ENCODE assay signal across 13 cellular contexts in genomic region chr6:4351506-4351852, GRCh38.
A peak's percentile ranks its signal among the peaks of the same experiment; 100 is the strongest.
DNase-seq lines count a peak whose midpoint lies in the region; ATAC-seq and TF ChIP-seq lines count a peak whose summit lies in the region.
"Had no signal": no experiment of that assay in that cellular context is flagged by ENCODE, and none has a peak within 500 bp of the region (broad histone marks: within the 10 kb centered on the region; RNA-seq: fewer than 3 reads in every experiment).

No MANE protein-coding gene starts in this region.

- H3K36me3 Mint-ChIP-seq in stimulated activated naive B cell treated with anti-CD40 and anti-IgM and Interleukin-4, amounts not matched to agents 10 μg/mL and 1 μg/mL and 100 μg/mL, for 72 hours, result peaks cover 0 to 2% of the 10 kb centered on the region in 2 donors

- H3K27me3 ChIP-seq in osteoblast (ENCODE audit: insufficient read depth, low read length), result no peaks in the 10 kb centered on the region
- H3K27me3 ChIP-seq in aorta (ENCODE audit: control insufficient read depth in 1 of 2, insufficient read depth in 2 of 2, low read length in 1 of 2), result no peaks in the 10 kb centered on the region

- H2AFZ ChIP-seq in osteoblast (ENCODE audit: low read length), result peak overlapping the region; percentile 75

- H3K27me3 Mint-ChIP-seq in stimulated activated naive B cell treated with anti-CD40 and anti-IgM and Interleukin-4, amounts not matched to agents 10 μg/mL and 1 μg/mL and 100 μg/mL, for 72 hours, result peaks cover 50 to 58% of the 10 kb centered on the region in 2 donors

- peaks cover 3 to 5% of the 10 kb centered on the region in 2 donors for H3K9me3 Mint-ChIP-seq in stimulated activated naive B cell treated with anti-CD40 and anti-IgM and Interleukin-4, amounts not matched to agents 10 μg/mL and 1 μg/mL and 100 μg/mL, for 72 hours

- peak overlapping the region; percentile 91 for H3K4me2 ChIP-seq in osteoblast (ENCODE audit: insufficient read depth, low read length)

- TF ChIP-seq CTCF in fibroblast of the aortic adventitia (IDR thresholded peaks at IDR 0.05; ENCODE audit: insufficient read depth, low read length) (peak; percentile 24), osteoblast (IDR thresholded peaks at IDR 0.05; ENCODE audit: extremely low read depth, low read depth, low read length) (no peak)

- intact Hi-C loops in Right ventricle myocardium inferior (cut with DNase I), result loop anchor here (5.0 kb wide), 1 partner anchor 101 kb away; no protein-coding TSS in a partner anchor
- intact Hi-C loops in cardiac septum (cut with DNase I), result loop anchor here (5.0 to 10.0 kb wide), 3 partner anchors 34 to 453 kb away; partner anchors contain the start of gene CDYL
- intact Hi-C loops in aorta (cut with DNase I), result loop anchor here (5.0 to 10.0 kb wide), 3 partner anchors 51 to 423 kb away; partner anchors contain the start of gene CDYL (in 1 of the 2)

- no peaks in the 10 kb centered on the region for H3K36me3 ChIP-seq in osteoblast (ENCODE audit: insufficient read depth, low read length)
- H3K36me3 ChIP-seq in aorta (ENCODE audit: control insufficient read depth in 1 of 2, insufficient read depth in 2 of 2, low read length in 1 of 2), result no peaks in the 10 kb centered on the region

- DNase-seq in Right ventricle myocardium inferior (ENCODE audit: missing footprints), result no peak
- DNase-seq in cardiac septum (ENCODE audit: low spot score), result no peak
- DNase-seq in fibroblast of the aortic adventitia (ENCODE audit: low read depth), result no peak
- DNase-seq in osteoblast (ENCODE audit: insufficient read length, low spot score, missing footprints), result peak; percentile 60
- DNase-seq in aorta, result no peak
- DNase-seq in stimulated activated naive B cell treated with anti-CD40 and anti-IgM and Interleukin-4, amounts not matched to agents 10 μg/mL and 1 μg/mL and 100 μg/mL, for 72 hours, result no peak
- DNase-seq: activated CD4-positive, alpha-beta T cell treated with anti-CD3 and anti-CD28 coated beads for 36 hours; DMS153; NCI-H524 treated with DMSO at 0.1 percent for 48 hours had no signal

- peak overlapping the region; percentile 35 for H3K4me3 ChIP-seq in fibroblast of the aortic adventitia (ENCODE audit: low read depth, low read length)
- peak overlapping the region; percentile 64 for H3K4me3 ChIP-seq in osteoblast (ENCODE audit: insufficient read depth, low read length)
- H3K4me3 ChIP-seq in aorta (ENCODE audit: low read length in 2 of 2), result no peak overlapping the region

- no peak overlapping the region for H3K4me3 Mint-ChIP-seq in stimulated activated naive B cell treated with anti-CD40 and anti-IgM and Interleukin-4, amounts not matched to agents 10 μg/mL and 1 μg/mL and 100 μg/mL, for 72 hours
- H3K4me3 Mint-ChIP-seq: activated CD4-positive, alpha-beta T cell treated with anti-CD3 and anti-CD28 coated beads for 36 hours had no signal

- no peaks in the 10 kb centered on the region for H4K20me1 ChIP-seq in osteoblast (ENCODE audit: insufficient read depth, low read length)

- H3K4me1 Mint-ChIP-seq in stimulated activated naive B cell treated with anti-CD40 and anti-IgM and Interleukin-4, amounts not matched to agents 10 μg/mL and 1 μg/mL and 100 μg/mL, for 72 hours, result peaks cover 0 to 12% of the 10 kb centered on the region in 2 donors
- H3K4me1 Mint-ChIP-seq: activated CD4-positive, alpha-beta T cell treated with anti-CD3 and anti-CD28 coated beads for 36 hours had no signal

- H3K27ac ChIP-seq in osteoblast (ENCODE audit: low read depth, low read length) (peak overlapping the region; percentile 92), aorta (ENCODE audit: low read depth in 1 of 2, low read length in 2 of 2) (peak overlapping the region in 1 of 2 donors; percentile 80)
- H3K27ac ChIP-seq: HL-60 had no signal

- H3K4me1 ChIP-seq in osteoblast (ENCODE audit: insufficient read depth, low read length) (peaks cover 30% of the 10 kb centered on the region), aorta (ENCODE audit: control insufficient read depth in 1 of 2, insufficient read depth in 2 of 2, low read length in 2 of 2) (peaks cover 0 to 5% of the 10 kb centered on the region in 2 donors)

- no peaks in the 10 kb centered on the region for H3K79me2 ChIP-seq in osteoblast (ENCODE audit: insufficient read depth, low read length)

- WGBS in aorta, 2 donors, result 36 to 39% methylated on average over 7 of the region's 7 CpGs

- no peak overlapping the region for H3K27ac Mint-ChIP-seq in stimulated activated naive B cell treated with anti-CD40 and anti-IgM and Interleukin-4, amounts not matched to agents 10 μg/mL and 1 μg/mL and 100 μg/mL, for 72 hours
- H3K27ac Mint-ChIP-seq: activated CD4-positive, alpha-beta T cell treated with anti-CD3 and anti-CD28 coated beads for 36 hours; activated T-helper 2 cell treated with anti-CD3 and anti-CD28 coated beads, Interferon-gamma antibody, Interleukin-2, Interleukin-4, amounts not matched to agents 10 μg/mL and 5 μg/mL and 100 μg/mL, durations not matched to agents 14 hours and 24 hours and 36 hours had no signal

- ATAC-seq in Right ventricle myocardium inferior, result peak; percentile 24
- ATAC-seq in aorta (ENCODE audit: low FRiP score), result peak; percentile 36
- ATAC-seq in HG02973 (IDR thresholded peaks at IDR 0.05; ENCODE audit: unreplicated experiment), result no peak
- ATAC-seq in stimulated activated naive B cell treated with anti-CD40 and anti-IgM and Interleukin-4, amounts not matched to agents 10 μg/mL and 1 μg/mL and 100 μg/mL, for 72 hours (replicated peaks), result no peak
- ATAC-seq in GM21381 (IDR thresholded peaks at IDR 0.05; ENCODE audit: unreplicated experiment), result no peak
- ATAC-seq: activated CD4-positive, alpha-beta T cell treated with anti-CD3 and anti-CD28 coated beads for 36 hours had no signal

- H3K9me3 ChIP-seq in osteoblast (ENCODE audit: low read depth, low read length) (no peaks in the 10 kb centered on the region), aorta (ENCODE audit: control insufficient read depth, low read length) (no peaks in the 10 kb centered on the region)

Comparison
In these comparisons a context has a peak if more than half of its experiments do, and no peak if none do; other contexts are left out.
1. ATAC-seq: peak in Right ventricle myocardium inferior (single experiment) and aorta (single experiment); none in HG02973 (single experiment), stimulated activated naive B cell treated with anti-CD40 and anti-IgM and Interleukin-4, amounts not matched to agents 10 μg/mL and 1 μg/mL and 100 μg/mL, for 72 hours (0 of 2) and GM21381 (single experiment).
2. H3K4me3 ChIP-seq: peak in fibroblast of the aortic adventitia (single experiment) and osteoblast (single experiment); none in aorta (0 of 2).